In the genomic region with DNA sequence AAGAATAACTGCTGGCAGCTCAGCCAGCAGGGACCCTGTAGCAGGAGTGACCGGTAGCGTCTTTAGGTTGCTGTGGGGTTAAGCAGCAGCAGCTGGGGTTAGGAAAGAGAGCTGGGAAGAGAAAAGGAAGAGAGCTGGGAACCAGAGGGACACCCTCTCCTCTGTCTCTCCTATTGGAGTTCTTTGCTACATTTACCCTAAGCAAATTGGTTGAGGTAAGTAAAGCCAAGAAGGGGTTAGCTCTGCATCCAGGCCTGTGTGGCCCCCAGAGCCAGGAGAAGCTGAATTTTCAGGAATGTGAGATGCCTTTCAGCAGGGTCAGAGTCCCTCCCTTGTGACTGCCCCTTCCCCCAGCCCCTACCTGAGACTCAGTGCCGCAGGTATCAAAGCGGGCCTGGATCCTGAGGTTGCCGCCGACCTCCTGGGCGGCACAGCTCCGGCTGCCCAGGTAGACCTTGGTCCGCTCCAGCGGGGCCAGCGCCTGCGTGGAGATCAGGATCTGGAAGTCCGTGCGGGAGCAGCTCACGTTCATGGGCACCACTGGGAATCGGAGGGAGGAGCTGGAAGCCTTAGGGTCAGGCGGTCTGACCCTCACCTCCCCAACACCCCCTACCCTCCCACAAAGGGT, we compare ENCODE assay signal across 35 cellular contexts. TPM values are rescaled to one million over a fixed set of nuclear protein-coding genes. Genes with fewer than 3 reads are reported as not detected.
DNase-seq lines count a peak whose midpoint lies in the region; ATAC-seq and TF ChIP-seq lines count a peak whose summit lies in the region.
"Had no signal": no experiment of that assay in that cellular context is flagged by ENCODE, and none has a peak within 500 bp of the region (broad histone marks: within the 10 kb centered on the region; RNA-seq: fewer than 3 reads in every experiment).

No MANE protein-coding gene starts in this region.

- H3K4ac ChIP-seq in IMR-90 (ENCODE audit: low read depth, low read length), result peak overlapping the region; percentile 75
- H3K4ac ChIP-seq in neuronal stem cell (ENCODE audit: low read length), result no peak overlapping the region

- ATAC-seq in IMR-90 (ENCODE audit: low read depth) (no peak), aorta (ENCODE audit: low FRiP score) (no peak), mucosa of descending colon (no peak)
- ATAC-seq: activated CD4-positive, alpha-beta T cell treated with anti-CD3 and anti-CD28 coated beads for 36 hours; activated CD8-positive, alpha-beta T cell treated with anti-CD3 and anti-CD28 coated beads, Interleukin-2, amount 10 ng/mL, durations not matched to agents 7 days and 5 days; left lung; right cardiac atrium; stimulated activated naive B cell treated with anti-CD40 and anti-IgM and Interleukin-4, amounts not matched to agents 10 μg/mL and 1 μg/mL and 100 μg/mL, for 72 hours had no signal

- peak overlapping the region; percentile 10 for H3K27ac Mint-ChIP-seq in endothelial cell (ENCODE audit: unreplicated experiment)
- H3K27ac Mint-ChIP-seq: activated CD4-positive, alpha-beta T cell treated with anti-CD3 and anti-CD28 coated beads for 36 hours; activated CD8-positive, alpha-beta T cell treated with anti-CD3 and anti-CD28 coated beads, Interleukin-2, amount 10 ng/mL, durations not matched to agents 7 days and 5 days; activated naive CD8-positive, alpha-beta T cell treated with anti-CD3 and anti-CD28 coated beads for 36 hours; CD4-positive, alpha-beta T cell; stimulated activated naive B cell treated with anti-CD40 and anti-IgM and Interleukin-4, amounts not matched to agents 10 μg/mL and 1 μg/mL and 100 μg/mL, for 72 hours had no signal

- peak overlapping the region; percentile 12 for H2AK9ac ChIP-seq in IMR-90 (replicated peaks; ENCODE audit: low read depth, low read length, poor library complexity)

- H3K4me3 ChIP-seq in ACC112 (ENCODE audit: low read depth, low read length), result no peak overlapping the region
- H3K4me3 ChIP-seq in IMR-90 (ENCODE audit: insufficient read depth, low read depth, low read length), result no peak overlapping the region
- no peak overlapping the region for H3K4me3 ChIP-seq in neuronal stem cell (ENCODE audit: low read length in 2 of 2)
- no peak overlapping the region for H3K4me3 ChIP-seq in aorta (ENCODE audit: low read length in 2 of 2)
- no peak overlapping the region for H3K4me3 ChIP-seq in mucosa of descending colon
- H3K4me3 ChIP-seq: left lung, suprapubic skin had no signal

- peak overlapping the region; percentile 20 for H2AK5ac ChIP-seq in IMR-90 (ENCODE audit: low read depth, low read length)
- peak overlapping the region; percentile 30 for H2AK5ac ChIP-seq in neuronal stem cell (ENCODE audit: low read depth, low read length)

- H3K9me3 ChIP-seq in IMR-90 (ENCODE audit: control insufficient read depth, insufficient read depth, low read length) (no peaks in the 10 kb centered on the region), neuronal stem cell (replicated peaks in 1 of 2; ENCODE audit: control insufficient read depth in 2 of 2, insufficient read depth in 1 of 2, low read depth in 1 of 2, low read length in 2 of 2) (peaks cover 0 to 2% of the 10 kb centered on the region in 2 donors), aorta (ENCODE audit: control insufficient read depth, low read length) (no peaks in the 10 kb centered on the region), mucosa of descending colon (no peaks in the 10 kb centered on the region)
- H3K9me3 ChIP-seq: left lung, suprapubic skin had no signal

- H3K14ac ChIP-seq in IMR-90 (replicated peaks; ENCODE audit: low read depth, low read length), result peak overlapping the region; percentile 74
- no peak overlapping the region for H3K14ac ChIP-seq in neuronal stem cell (ENCODE audit: low read length)

- H3K27me3 ChIP-seq in ACC112 (ENCODE audit: insufficient read depth, low read length) (no peaks in the 10 kb centered on the region), IMR-90 (ENCODE audit: control insufficient read depth, insufficient read depth, low read length) (no peaks in the 10 kb centered on the region), neuronal stem cell (ENCODE audit: control insufficient read depth in 3 of 3, insufficient read depth in 3 of 3, low read depth in 1 of 3, low read length in 3 of 3) (peaks cover 0 to 4% (median 0%) of the 10 kb centered on the region in 3 experiments), aorta (ENCODE audit: control insufficient read depth in 1 of 2, insufficient read depth in 2 of 2, low read length in 1 of 2) (no peaks in the 10 kb centered on the region)
- H3K27me3 ChIP-seq: left lung, suprapubic skin had no signal

- no TSS peak for BruUV-seq in IMR-90 (replicated peaks; lab: Mats Ljungman, UMichigan)

- H4K20me1 ChIP-seq in IMR-90 (ENCODE audit: insufficient read depth, low read length), result no peaks in the 10 kb centered on the region

- H3K27ac ChIP-seq in ACC112 (ENCODE audit: low read depth, low read length) (peak overlapping the region; percentile 78), IMR-90 (ENCODE audit: insufficient read depth, low read length) (no peak overlapping the region), neuronal stem cell (replicated peaks; ENCODE audit: low read length) (peak overlapping the region; percentile 77), aorta (ENCODE audit: low read depth in 1 of 2, low read length in 2 of 2) (no peak overlapping the region)
- H3K27ac ChIP-seq: left lung, RWPE1, suprapubic skin had no signal

- peak overlapping the region; percentile 88 for H2BK12ac ChIP-seq in neuronal stem cell (ENCODE audit: low read length)

- H3K36me3 ChIP-seq in ACC112 (ENCODE audit: insufficient read depth, low read length) (no peaks in the 10 kb centered on the region), IMR-90 (ENCODE audit: control insufficient read depth, insufficient read depth, low read length) (no peaks in the 10 kb centered on the region), neuronal stem cell (replicated peaks in 1 of 2; ENCODE audit: control insufficient read depth in 2 of 2, insufficient read depth in 2 of 2, low read length in 2 of 2) (no peaks in the 10 kb centered on the region), aorta (ENCODE audit: control insufficient read depth in 1 of 2, insufficient read depth in 2 of 2, low read length in 1 of 2) (no peaks in the 10 kb centered on the region), mucosa of descending colon (ENCODE audit: low read depth) (no peaks in the 10 kb centered on the region)
- H3K36me3 ChIP-seq: left lung, suprapubic skin had no signal

- DNase-seq in IMR-90, result no peak
- DNase-seq in endothelial cell (ENCODE audit: low spot score), result no peak
- no peak for DNase-seq in neuronal stem cell (ENCODE audit: low spot score)
- no peak for DNase-seq in aorta
- no peak for DNase-seq in mucosa of descending colon
- no peak for DNase-seq in GM03348 (ENCODE audit: low spot score)
- DNase-seq in OCI-M1 (lab: John Stamatoyannopoulos, UW), result no peak
- DNase-seq: activated CD4-positive, alpha-beta T cell treated with anti-CD3 and anti-CD28 coated beads for 36 hours; activated CD8-positive, alpha-beta T cell treated with anti-CD3 and anti-CD28 coated beads, Interleukin-2, amount 10 ng/mL, durations not matched to agents 7 days and 5 days; activated effector memory CD4-positive, alpha-beta T cell treated with anti-CD3 and anti-CD28 coated beads, Interleukin-2, amount 50 U/mL, for 16 hours; activated naive CD8-positive, alpha-beta T cell treated with anti-CD3 and anti-CD28 coated beads for 36 hours; AML-193; CD4-positive, alpha-beta T cell; central memory CD4-positive, alpha-beta T cell; dermis blood vessel endothelial cell; DMS 273 treated with DMSO at 0.1 percent for 48 hours; HCEC 1CT; hypothalamus; KG1; left lung; MM.1S; NCI-H1417; NCI-H2029 treated with DMSO at 0.1 percent for 48 hours; NCI-H345; NCI-H774; right cardiac atrium; stimulated activated CD4-positive, alpha-beta T cell treated with anti-CD3 and anti-CD28 coated beads, Interleukin-4, amount 100 ng/mL, for 4 hours; stimulated activated naive B cell treated with anti-CD40 and anti-IgM and Interleukin-4, amounts not matched to agents 10 μg/mL and 1 μg/mL and 100 μg/mL, for 72 hours; T-helper 2 cell had no signal

- H3K4me2 ChIP-seq in IMR-90 (ENCODE audit: low read depth, low read length), result no peak overlapping the region
- H3K4me2 ChIP-seq in neuronal stem cell (ENCODE audit: insufficient read depth, low read length, poor library complexity, severe bottlenecking), result no peak overlapping the region

- H3K9me1 ChIP-seq in IMR-90 (ENCODE audit: insufficient read depth, low read length), result peaks cover 19% of the 10 kb centered on the region

- no peak overlapping the region for H3K56ac ChIP-seq in IMR-90 (ENCODE audit: extremely low read depth, insufficient read depth, low read length)

- dilution Hi-C loops in IMR-90 (cut with HindIII; ENCODE audit: low sequenced_read_pairs, unreplicated experiment), result no loop called here

- H3K23ac ChIP-seq in IMR-90 (ENCODE audit: low read depth, low read length) (peak overlapping the region; percentile 18; the same call in 1 of the 2 replicates), neuronal stem cell (ENCODE audit: low read depth, low read length, poor library complexity) (no peak overlapping the region)

- peak overlapping the region; percentile 67 for H4K91ac ChIP-seq in IMR-90 (ENCODE audit: insufficient read depth, low read depth, low read length)
- H4K91ac ChIP-seq in neuronal stem cell (ENCODE audit: low read depth, low read length, poor library complexity), result peak overlapping the region; percentile 64

- peaks cover 10% of the 10 kb centered on the region for H3K36me3 Mint-ChIP-seq in endothelial cell (ENCODE audit: low read depth, unreplicated experiment)
- H3K36me3 Mint-ChIP-seq: activated naive CD8-positive, alpha-beta T cell treated with anti-CD3 and anti-CD28 coated beads for 36 hours; stimulated activated naive B cell treated with anti-CD40 and anti-IgM and Interleukin-4, amounts not matched to agents 10 μg/mL and 1 μg/mL and 100 μg/mL, for 72 hours had no signal

- H3K27me3 Mint-ChIP-seq in endothelial cell (ENCODE audit: unreplicated experiment), result peaks cover 10% of the 10 kb centered on the region
- H3K27me3 Mint-ChIP-seq: activated CD4-positive, alpha-beta T cell treated with anti-CD3 and anti-CD28 coated beads for 36 hours; CD4-positive, alpha-beta T cell had no signal

- H4K8ac ChIP-seq in IMR-90 (ENCODE audit: low read depth in 2 of 2, low read length in 2 of 2) (peak overlapping the region; percentile 37 to 76; a peak in 3 of 4 replicates), neuronal stem cell (ENCODE audit: low read depth, low read length) (no peak overlapping the region)

- H2BK5ac ChIP-seq in IMR-90 (ENCODE audit: low read depth, low read length, poor library complexity, severe bottlenecking) (peak overlapping the region; percentile 57), neuronal stem cell (ENCODE audit: low read length) (peak overlapping the region; percentile 21)

- TF ChIP-seq RAD21 in IMR-90 (IDR thresholded peaks at IDR 0.05; ENCODE audit: low read length), result no peak

- TF ChIP-seq CTCF in IMR-90 (conservative IDR thresholded peaks at IDR 0.05; ENCODE audit: low read depth, low read length), result no peak
- no peak for TF ChIP-seq CTCF in endothelial cell (IDR thresholded peaks at IDR 0.05; ENCODE audit: unreplicated experiment)
- no peak for TF ChIP-seq CTCF in mucosa of descending colon (IDR thresholded peaks at IDR 0.05)

- peaks cover 25% of the 10 kb centered on the region for H3K4me1 ChIP-seq in ACC112 (ENCODE audit: control insufficient read depth, insufficient read depth, low read length, unreplicated experiment)
- H3K4me1 ChIP-seq in IMR-90 (ENCODE audit: control insufficient read depth, insufficient read depth, low read length), result peaks cover 22% of the 10 kb centered on the region
- peaks cover 24 to 27% of the 10 kb centered on the region in 2 donors for H3K4me1 ChIP-seq in neuronal stem cell (ENCODE audit: control insufficient read depth in 2 of 2, insufficient read depth in 1 of 2, low read depth in 1 of 2, low read length in 2 of 2)
- H3K4me1 ChIP-seq in aorta (ENCODE audit: control insufficient read depth in 1 of 2, insufficient read depth in 2 of 2, low read length in 2 of 2), result no peaks in the 10 kb centered on the region
- H3K4me1 ChIP-seq in mucosa of descending colon (ENCODE audit: low read depth), result no peaks in the 10 kb centered on the region
- H3K4me1 ChIP-seq: left lung, suprapubic skin had no signal

- H3K9ac ChIP-seq in IMR-90 (ENCODE audit: low read depth, low read length), result peak overlapping the region; percentile 45
- no peak overlapping the region for H3K9ac ChIP-seq in neuronal stem cell (ENCODE audit: low read depth, low read length, poor library complexity)

- H2BK120ac ChIP-seq in IMR-90 (ENCODE audit: low read depth, low read length) (peak overlapping the region; percentile 89), neuronal stem cell (ENCODE audit: low read depth, low read length) (peak overlapping the region; percentile 66)

- H3K9me3 Mint-ChIP-seq in endothelial cell (ENCODE audit: unreplicated experiment), result peaks cover 5% of the 10 kb centered on the region
- H3K9me3 Mint-ChIP-seq: activated naive CD8-positive, alpha-beta T cell treated with anti-CD3 and anti-CD28 coated beads for 36 hours; CD4-positive, alpha-beta T cell; stimulated activated naive B cell treated with anti-CD40 and anti-IgM and Interleukin-4, amounts not matched to agents 10 μg/mL and 1 μg/mL and 100 μg/mL, for 72 hours had no signal

- H3K4me3 Mint-ChIP-seq in endothelial cell (ENCODE audit: unreplicated experiment), result no peak overlapping the region
- H3K4me3 Mint-ChIP-seq: activated CD4-positive, alpha-beta T cell treated with anti-CD3 and anti-CD28 coated beads for 36 hours; activated CD8-positive, alpha-beta T cell treated with anti-CD3 and anti-CD28 coated beads, Interleukin-2, amount 10 ng/mL, durations not matched to agents 7 days and 5 days; activated naive CD8-positive, alpha-beta T cell treated with anti-CD3 and anti-CD28 coated beads for 36 hours; CD4-positive, alpha-beta T cell; stimulated activated naive B cell treated with anti-CD40 and anti-IgM and Interleukin-4, amounts not matched to agents 10 μg/mL and 1 μg/mL and 100 μg/mL, for 72 hours had no signal

- no peaks in the 10 kb centered on the region for H3K79me1 ChIP-seq in IMR-90 (ENCODE audit: low read depth in 1 of 2, low read length in 2 of 2)
- H3K79me1 ChIP-seq in neuronal stem cell (ENCODE audit: low read depth, low read length), result no peaks in the 10 kb centered on the region

- H2AFZ ChIP-seq in ACC112 (ENCODE audit: low read length, unreplicated experiment) (peak overlapping the region; percentile 86), IMR-90 (replicated peaks; ENCODE audit: low read length, poor library complexity) (peak overlapping the region; percentile 86), neuronal stem cell (ENCODE audit: low read length) (peak overlapping the region; percentile 72)

- in situ Hi-C loops in IMR-90 (cut with MboI; ENCODE audit: low sequenced_read_pairs), result no loop called here

- intact Hi-C loops in IMR-90 (cut with micrococcal nuclease) (no loop called here), aorta (cut with DNase I) (no loop called here), mucosa of descending colon (cut with DNase I, micrococcal nuclease) (no loop called here)

- CTCF ChIA-PET in IMR-90 (lab: Yijun Ruan, JAX), result interaction anchor here (0.5 to 0.6 kb wide), 2 partner anchors 12 to 698 kb away, joined by 3 to 4 read pairs; no protein-coding TSS in a partner anchor

- H4K5ac ChIP-seq in IMR-90 (ENCODE audit: low read depth, low read length), result peak overlapping the region; percentile 80

- H3K79me2 ChIP-seq in ACC112 (ENCODE audit: control insufficient read depth, insufficient read depth, low read length, unreplicated experiment), result no peaks in the 10 kb centered on the region

- peaks cover 19% of the 10 kb centered on the region for H3K4me1 Mint-ChIP-seq in endothelial cell (ENCODE audit: unreplicated experiment)
- H3K4me1 Mint-ChIP-seq: activated CD4-positive, alpha-beta T cell treated with anti-CD3 and anti-CD28 coated beads for 36 hours; activated naive CD8-positive, alpha-beta T cell treated with anti-CD3 and anti-CD28 coated beads for 36 hours; stimulated activated naive B cell treated with anti-CD40 and anti-IgM and Interleukin-4, amounts not matched to agents 10 μg/mL and 1 μg/mL and 100 μg/mL, for 72 hours had no signal

- H3K18ac ChIP-seq in IMR-90 (ENCODE audit: low read depth, low read length) (peak overlapping the region; percentile 51; the same call in 1 of the 2 replicates), neuronal stem cell (ENCODE audit: low read length) (peak overlapping the region; percentile 89)

- no peak for TF ChIP-seq POLR2A in IMR-90 (IDR thresholded peaks at IDR 0.05; ENCODE audit: low read depth, low read length)

- POLR2A ChIA-PET in IMR-90 (lab: Charles Lee; ENCODE audit: unreplicated experiment), result interaction anchor here (0.6 kb wide), 1 partner anchor 543 kb away, joined by 5 read pairs; no protein-coding TSS in a partner anchor

- H2BK15ac ChIP-seq in IMR-90 (ENCODE audit: low read depth, low read length) (peak overlapping the region; percentile 85; the same call in 2 of the 3 replicates), neuronal stem cell (ENCODE audit: low read length) (peak overlapping the region; percentile 77)

- 100% methylated on average over 5 of the region's 17 CpGs; no CpG with 5 or more reads in 1 of the 2 experiments for WGBS in IMR-90 (ENCODE audit: extremely low coverage in 2 of 2, insufficient read length in 1 of 2), 2 experiments
- whole genome bisulfite sequencing in neuronal stem cell (ENCODE audit: extremely low coverage in 2 of 2, insufficient read length in 2 of 2, insufficient replicate concordance in 1 of 2), 2 donors, result no CpG with 5 or more reads among the region's 17 CpGs
- WGBS in aorta, 2 donors, result 93 to 95% methylated on average over 17 of the region's 17 CpGs

- H2BK20ac ChIP-seq in IMR-90 (ENCODE audit: low read depth, low read length), result peak overlapping the region; percentile 30

RNA-seq across cellular contexts. Expression of gene CDCP2, which starts 16.4 kb away (rescaled TPM):
- total RNA-seq in IMR-90 (2012; rRNA removed), result not detected in 2 replicates
- not detected in 2 replicates for polyA plus RNA-seq in IMR-90 (2012; rRNA removed)
- polyA plus RNA-seq in IMR-90 (2012; cell fraction: cytosol; rRNA removed), result not detected in 2 replicates
- polyA plus RNA-seq in IMR-90 (2012; cell fraction: nucleus; rRNA removed; ENCODE audit: low replicate concordance), result not detected in 2 replicates
- total RNA-seq in endothelial cell (ENCODE audit: unreplicated experiment), result 0.36 TPM
- 0.03 TPM for polyA plus RNA-seq in neuronal stem cell (2013, experiment 1 of 2)
- polyA plus RNA-seq in neuronal stem cell (2013, experiment 2 of 2), result 0.03 TPM
- under 1 TPM; 0.21 to 0.32 TPM for total RNA-seq in aorta
- polyA plus RNA-seq in aorta, result not detected
- under 1 TPM in 2 of 3 donors, not detected in 1; 0.09 to 0.26 TPM for total RNA-seq in mucosa of descending colon
- total RNA-seq: activated CD4-positive, alpha-beta T cell treated with anti-CD3 and anti-CD28 coated beads for 36 hours; activated naive CD8-positive, alpha-beta T cell treated with anti-CD3 and anti-CD28 coated beads for 36 hours; CD4-positive, alpha-beta T cell; endothelial cell of umbilical vein; HT-29; right cardiac atrium; suprapubic skin had no signal
- polyA plus RNA-seq: neural cell, right cardiac atrium had no signal

Comparison
In these comparisons a context has a peak if more than half of its experiments do, and no peak if none do; other contexts are left out.
1. H3K27ac ChIP-seq: peak in ACC112 (single experiment) and neuronal stem cell (single experiment); none in IMR-90 (single experiment) and aorta (0 of 2).
2. Peak in every context shown above with its lines, with median percentiles within 50 percentile points of each other: H2AFZ ChIP-seq.